Comparison of ENCODE assay signal across 19 cellular contexts in genomic region chrX:23964177-23964576, GRCh38. TPM values are rescaled to one million over a fixed set of nuclear protein-coding genes. Genes with fewer than 3 reads are reported as not detected.
DNase-seq lines count a peak whose midpoint lies in the region; ATAC-seq, FAIRE-seq and TF ChIP-seq lines count a peak whose summit lies in the region.
"Had no signal": no experiment of that assay in that cellular context is flagged by ENCODE, and none has a peak within 500 bp of the region (broad histone marks: within the 10 kb centered on the region; RNA-seq: fewer than 3 reads in every experiment).

No MANE protein-coding gene starts in this region.

- ATAC-seq in K562, result no peak
- ATAC-seq: HCT116 had no signal

- POLR2A ChIA-PET in K562 (lab: Yijun Ruan, JAX), result no interaction called here

- peaks cover 10% of the 10 kb centered on the region for H3K9me3 Mint-ChIP-seq in neural progenitor cell

- 40% methylated on average over 4 of the region's 4 CpGs for WGBS in K562 (ENCODE audit: insufficient coverage, low coverage, missing lambda C conversion rate)

- no peaks in the 10 kb centered on the region for H3K9me1 ChIP-seq in K562 (ENCODE audit: control insufficient read depth, insufficient read depth, low read length)

- H3K9me3 ChIP-seq in K562 (replicated peaks; ENCODE audit: control insufficient read depth, insufficient read depth, low read depth, low read length), result no peaks in the 10 kb centered on the region
- no peaks in the 10 kb centered on the region for H3K9me3 ChIP-seq in neural progenitor cell (ENCODE audit: low read depth)
- H3K9me3 ChIP-seq in breast epithelium, result no peaks in the 10 kb centered on the region
- H3K9me3 ChIP-seq: BLaER1, Caco-2 had no signal

- H3F3A ChIP-seq in neural progenitor cell (ENCODE audit: low read depth), result peaks cover 10% of the 10 kb centered on the region

- peaks cover 13% of the 10 kb centered on the region for H3K4me1 Mint-ChIP-seq in neural progenitor cell
- H3K4me1 Mint-ChIP-seq: CD8-positive, alpha-beta memory T cell had no signal

- H4K20me1 ChIP-seq in K562 (replicated peaks; ENCODE audit: control insufficient read depth, insufficient read depth, low read length) (no peaks in the 10 kb centered on the region), neural progenitor cell (ENCODE audit: low read depth) (no peaks in the 10 kb centered on the region)
- H4K20me1 ChIP-seq: BLaER1 had no signal

- BruUV-seq in K562 (replicated peaks; lab: Mats Ljungman, UMichigan), result no TSS peak

- TF ChIP-seq CTCF in K562 (IDR thresholded peaks at IDR 0.05 in 2 of 3, conservative IDR thresholded peaks at IDR 0.05 in 1 of 3; ENCODE audit: insufficient read depth in 2 of 3, low read depth in 1 of 3, low read length in 3 of 3) (no peak), neural progenitor cell (IDR thresholded peaks at IDR 0.05) (no peak), breast epithelium (IDR thresholded peaks at IDR 0.05) (no peak)

- no peaks in the 10 kb centered on the region for H3K79me2 ChIP-seq in K562 (ENCODE audit: control insufficient read depth, insufficient read depth, low read length)
- no peaks in the 10 kb centered on the region for H3K79me2 ChIP-seq in neural progenitor cell (ENCODE audit: low read depth)

- CTCF ChIA-PET in K562 (lab: Yijun Ruan, JAX; ENCODE audit: low intra/inter-chr PET ratio), result no interaction called here

- H2AFZ ChIP-seq in K562 (ENCODE audit: low read depth, low read length), result no peak overlapping the region
- H2AFZ ChIP-seq in neural progenitor cell (replicated peaks), result peak overlapping the region; percentile 69
- H2AFZ ChIP-seq: GM23248 had no signal

- TF ChIP-seq EP300 in K562 (IDR thresholded peaks at IDR 0.05; ENCODE audit: low read length), result no peak

- FAIRE-seq in K562 (lab: Jason Lieb, UNC), result no peak
- FAIRE-seq: H54, HepG2, HTR-8/SVneo had no signal

- H3K4me2 ChIP-seq in K562 (ENCODE audit: insufficient read depth, low read length), result no peak overlapping the region
- H3K4me2 ChIP-seq in neural progenitor cell, result no peak overlapping the region
- H3K4me2 ChIP-seq: BLaER1 had no signal

- no peaks in the 10 kb centered on the region for H3K27me3 ChIP-seq in K562 (ENCODE audit: control insufficient read depth in 2 of 2, insufficient read depth in 2 of 2, low read length in 2 of 2)
- H3K27me3 ChIP-seq in neural progenitor cell, result no peaks in the 10 kb centered on the region
- peaks cover 0 to 13% of the 10 kb centered on the region in 2 donors for H3K27me3 ChIP-seq in breast epithelium
- H3K27me3 ChIP-seq: BLaER1 had no signal

- peaks cover 6% of the 10 kb centered on the region in 2 experiments; a peak in 4 of 5 replicates for H3K4me1 ChIP-seq in K562 (replicated peaks in 1 of 2; ENCODE audit: control insufficient read depth in 2 of 2, insufficient read depth in 2 of 2, low read length in 2 of 2)
- H3K4me1 ChIP-seq in neural progenitor cell, result peaks cover 9% of the 10 kb centered on the region
- no peaks in the 10 kb centered on the region for H3K4me1 ChIP-seq in breast epithelium
- H3K4me1 ChIP-seq: BLaER1, Caco-2 had no signal

- peak overlapping the region; percentile 74 for H3K27ac Mint-ChIP-seq in neural progenitor cell
- H3K27ac Mint-ChIP-seq: CD8-positive, alpha-beta memory T cell had no signal

- no peaks in the 10 kb centered on the region for H3K36me3 Mint-ChIP-seq in neural progenitor cell
- H3K36me3 Mint-ChIP-seq: CD8-positive, alpha-beta memory T cell had no signal

- peaks cover 5% of the 10 kb centered on the region for H3K27me3 Mint-ChIP-seq in neural progenitor cell (ENCODE audit: insufficient read depth, low read depth)

- intact Hi-C loops in K562 (cut with micrococcal nuclease) (no loop called here), breast epithelium (cut with DNase I; ENCODE audit: low total_unique reads) (no loop called here)

- no peak overlapping the region for H3K4me3 Mint-ChIP-seq in neural progenitor cell
- H3K4me3 Mint-ChIP-seq: CD8-positive, alpha-beta memory T cell had no signal

- no peak overlapping the region for H3K27ac ChIP-seq in K562 (ENCODE audit: extremely low read depth, low read depth, low read length)
- H3K27ac ChIP-seq in neural progenitor cell, result peak overlapping the region; percentile 21
- H3K27ac ChIP-seq in breast epithelium, result no peak overlapping the region
- H3K27ac ChIP-seq: 22Rv1, BLaER1, GM23248 had no signal

- H3K4me3 ChIP-seq in K562 (no peak overlapping the region), neural progenitor cell (no peak overlapping the region), breast epithelium (no peak overlapping the region)
- H3K4me3 ChIP-seq: BLaER1, GM23248 had no signal

- DNase-seq in NCI-H82 (lab: John Stamatoyannopoulos, UW) (peak; percentile 29), NCI-H82 treated with DMSO at 0.1 percent for 48 hours (lab: John Stamatoyannopoulos, UW; ENCODE audit: unreplicated experiment) (no peak), K562 (ENCODE audit: extremely low read depth in 1 of 4, low spot score in 3 of 4) (no peak), neural progenitor cell (ENCODE audit: low spot score) (peak; percentile 48), midbrain (lab: John Stamatoyannopoulos, UW) (no peak), dedifferentiated amniotic fluid mesenchymal stem cell (ENCODE audit: extremely low spot score) (no peak), NCI-H2081 treated with DMSO at 0.1 percent for 48 hours (lab: John Stamatoyannopoulos, UW) (no peak), breast epithelium (ENCODE audit: low spot score in 2 of 2) (no peak)
- DNase-seq: AML-193; Caco-2; CD8-positive, alpha-beta memory T cell; DMS53; GM23248 had no signal

- in situ Hi-C loops in K562 (cut with MboI), result no loop called here

- no peak for TF ChIP-seq POLR2A in K562 (conservative IDR thresholded peaks at IDR 0.05)
- no peak for TF ChIP-seq POLR2A in breast epithelium (IDR thresholded peaks at IDR 0.05)

- no peak for TF ChIP-seq RAD21 in K562 (CRISPR knock-in tag; conservative IDR thresholded peaks at IDR 0.05 in 1 of 2, IDR thresholded peaks at IDR 0.05 in 1 of 2)

- H3K9ac ChIP-seq in K562 (ENCODE audit: insufficient read depth in 1 of 2, low read depth in 2 of 2, low read length in 2 of 2) (no peak overlapping the region), neural progenitor cell (no peak overlapping the region)
- H3K9ac ChIP-seq: BLaER1, GM23248 had no signal

- H3K36me3 ChIP-seq in K562 (ENCODE audit: control insufficient read depth, insufficient read depth, low read length), result no peaks in the 10 kb centered on the region
- no peaks in the 10 kb centered on the region for H3K36me3 ChIP-seq in neural progenitor cell
- H3K36me3 ChIP-seq in breast epithelium, result no peaks in the 10 kb centered on the region
- H3K36me3 ChIP-seq: BLaER1 had no signal

TF ChIP-seq in K562, 482 proteins besides CTCF, POLR2A, EP300 and RAD21:
- TF ChIP-seq ZNF444 (CRISPR knock-in tag; IDR thresholded peaks at IDR 0.05) (no peak), RFX1 (IDR thresholded peaks at IDR 0.05) (peak; percentile 27; the same call in 1 of the 2 replicates)

RNA-seq across cellular contexts. Expression of gene CXorf58, which starts 56.4 kb away (rescaled TPM):
- not detected in 2 replicates for total RNA-seq in K562 (2011; cell fraction: chromatin; rRNA removed; ENCODE audit: low replicate concordance)
- not detected in 2 replicates for total RNA-seq in K562 (2011; cell fraction: nucleolus; rRNA removed)
- not detected in 2 replicates for total RNA-seq in K562 (2011; cell fraction: nucleoplasm; rRNA removed)
- 0.12 and 0.27 TPM in 2 replicates for total RNA-seq in K562 (2014; rRNA removed)
- total RNA-seq in K562 (2014; rRNA removed; fragmentation: Illumina TruSeq; extraction: Trizol), result 0.13 and 0.15 TPM in 2 replicates
- 0.25 TPM in 1 of 2 replicates, not detected in the other for total RNA-seq in K562 (2015; rRNA removed; fragmentation: Illumina TruSeq; extraction: Trizol)
- total RNA-seq in K562 (2021), result 0.25 TPM in 1 of 2 replicates, not detected in the other
- 0.11 and 0.17 TPM in 2 replicates for polyA plus RNA-seq in K562 (2011; rRNA removed)
- polyA plus RNA-seq in K562 (2011; cell fraction: cytosol; rRNA removed), result 0.12 TPM in 1 of 2 replicates, not detected in the other
- polyA plus RNA-seq in K562 (2011; cell fraction: nucleus; rRNA removed), result not detected in 2 replicates
- 0.08 TPM in 1 of 2 replicates, not detected in the other for polyA plus RNA-seq in K562 (2012)
- not detected in 2 replicates for polyA plus RNA-seq in K562 (2014; fragmentation: Illumina TruSeq; extraction: Trizol)
- under 1 TPM; 0.10 to 0.13 TPM for polyA plus RNA-seq in K562 (2014; fragmentation: Nextera tagmentation; extraction: Ambion mirVana)
- 0.26 TPM in 1 of 2 replicates, not detected in the other for polyA plus RNA-seq in K562 (2014; rRNA removed)
- polyA minus RNA-seq in K562 (2011; rRNA and poly(A)+ RNA removed), result 0.11 TPM in 1 of 2 replicates, not detected in the other
- not detected in 2 replicates for polyA minus RNA-seq in K562 (2011; cell fraction: cytosol; rRNA and poly(A)+ RNA removed)
- not detected in 2 replicates for polyA minus RNA-seq in K562 (2011; cell fraction: nucleus; rRNA and poly(A)+ RNA removed)
- total RNA-seq in neural progenitor cell (ENCODE audit: low replicate concordance), result not detected in 2 replicates
- total RNA-seq in breast epithelium, result 1 to 10 TPM in 1 of 3 donors, not detected in 2; 1.5 TPM
- total RNA-seq: Caco-2, GM23248, HepG2 had no signal
- polyA plus RNA-seq: GM23248, HepG2 had no signal

RNA-seq across cellular contexts. Expression of gene APOO, which starts 56.4 kb away (rescaled TPM):
- 16.2 and 19.7 TPM in 2 replicates for total RNA-seq in K562 (2011; cell fraction: chromatin; rRNA removed; ENCODE audit: low replicate concordance)
- 11.2 and 12.5 TPM in 2 replicates for total RNA-seq in K562 (2011; cell fraction: nucleolus; rRNA removed)
- total RNA-seq in K562 (2011; cell fraction: nucleoplasm; rRNA removed), result 18.0 and 23.3 TPM in 2 replicates
- total RNA-seq in K562 (2014; rRNA removed) (37.3 and 43.7 TPM in 2 replicates), K562 (2014; rRNA removed; fragmentation: Illumina TruSeq; extraction: Trizol) (60.8 and 64.4 TPM in 2 replicates), K562 (2015; rRNA removed; fragmentation: Illumina TruSeq; extraction: Trizol) (56.9 and 59.7 TPM in 2 replicates), K562 (2021) (59.8 and 63.9 TPM in 2 replicates), neural progenitor cell (ENCODE audit: low replicate concordance) (44.2 and 81.0 TPM in 2 replicates), breast epithelium (10 to 100 TPM in 2 of 3 donors, 1 to 10 TPM in 1; 5.8 to 16.7 (median 16.1) TPM)
- polyA plus RNA-seq in K562 (2011; rRNA removed) (55.2 and 67.3 TPM in 2 replicates), K562 (2014; fragmentation: Illumina TruSeq; extraction: Trizol) (62.9 and 72.0 TPM in 2 replicates), K562 (2014; fragmentation: Nextera tagmentation; extraction: Ambion mirVana) (10 to 100 TPM; 46.5 to 76.4 TPM), K562 (2014; rRNA removed) (58.9 and 63.6 TPM in 2 replicates)
- 34.2 and 35.9 TPM in 2 replicates for polyA plus RNA-seq in K562 (2011; cell fraction: cytosol; rRNA removed)
- polyA plus RNA-seq in K562 (2011; cell fraction: nucleus; rRNA removed), result 9.4 and 13.6 TPM in 2 replicates
- polyA plus RNA-seq in K562 (2012), result 78.6 and 89.2 TPM in 2 replicates
- polyA minus RNA-seq in K562 (2011; rRNA and poly(A)+ RNA removed), result 30.1 and 34.1 TPM in 2 replicates
- polyA minus RNA-seq in K562 (2011; cell fraction: cytosol; rRNA and poly(A)+ RNA removed), result 4.8 and 11.5 TPM in 2 replicates
- 6.3 and 8.2 TPM in 2 replicates for polyA minus RNA-seq in K562 (2011; cell fraction: nucleus; rRNA and poly(A)+ RNA removed)

Comparison
In these comparisons a context has a peak if more than half of its experiments do, and no peak if none do; other contexts are left out.
1. DNase-seq: peak in NCI-H82 (single experiment) and neural progenitor cell (single experiment); none in NCI-H82 treated with DMSO at 0.1 percent for 48 hours (single experiment), K562 (0 of 4), midbrain (single experiment), dedifferentiated amniotic fluid mesenchymal stem cell (single experiment), NCI-H2081 treated with DMSO at 0.1 percent for 48 hours (single experiment) and breast epithelium (0 of 2).